Comparison of ENCODE assay signal across 8 cellular contexts in genomic region chr21:45974073-45975016, GRCh38. TPM values are rescaled to one million over a fixed set of nuclear protein-coding genes. Genes with fewer than 3 reads are reported as not detected.
DNase-seq lines count a peak whose midpoint lies in the region; ATAC-seq, FAIRE-seq and TF ChIP-seq lines count a peak whose summit lies in the region.

No MANE protein-coding gene starts in this region.

- no peak for TF ChIP-seq POLR2A in HepG2 (IDR thresholded peaks at IDR 0.05; ENCODE audit: insufficient read depth in 1 of 2, low read depth in 2 of 2, low read length in 2 of 2)
- TF ChIP-seq POLR2A in suprapubic skin (IDR thresholded peaks at IDR 0.05), result no peak

- CTCF ChIA-PET in HepG2 (lab: Yijun Ruan, JAX; ENCODE audit: low intra/inter-chr PET ratio, low total read pairs), result no interaction called here

- TF ChIP-seq CTCF in HepG2 (CRISPR knock-in tag; IDR thresholded peaks at IDR 0.05), result no peak
- TF ChIP-seq CTCF in suprapubic skin (IDR thresholded peaks at IDR 0.05), result no peak

- intact Hi-C loops in HepG2 (cut with micrococcal nuclease; ENCODE audit: unreplicated experiment), result loop anchor here (5.0 to 10.0 kb wide), 2 partner anchors 173 to 220 kb away; no protein-coding TSS in a partner anchor

- no TSS peak for BruUV-seq in HepG2 (replicated peaks; lab: Mats Ljungman, UMichigan)

- H3K27ac ChIP-seq in HepG2 (ENCODE audit: extremely low read length, insufficient read depth, low read length), result no peak overlapping the region
- peak overlapping the region; percentile 93 for H3K27ac ChIP-seq in suprapubic skin

- peaks cover 19 to 52% of the 10 kb centered on the region in 2 experiments for H3K27me3 ChIP-seq in HepG2 (ENCODE audit: control insufficient read depth in 1 of 2, insufficient read depth in 2 of 2, low read length in 2 of 2)
- H3K27me3 ChIP-seq in suprapubic skin, result peaks cover 6% of the 10 kb centered on the region

- peak; percentile 76 for DNase-seq in activated CD8-positive, alpha-beta memory T cell treated with anti-CD3 and anti-CD28 coated beads, Interleukin-2, amount 50 U/mL, for 48 hours
- no peak for DNase-seq in activated CD8-positive, alpha-beta memory T cell treated with anti-CD3 and anti-CD28 coated beads for 24 hours
- DNase-seq in RCC 7860 (ENCODE audit: low spot score), result peak; percentile 82
- DNase-seq in dedifferentiated amniotic fluid mesenchymal stem cell (ENCODE audit: extremely low spot score), result peak; percentile 53
- no peak for DNase-seq in HepG2 (ENCODE audit: low spot score)
- peak; percentile 83 to 84 for DNase-seq in suprapubic skin (ENCODE audit: low spot score in 2 of 2)
- DNase-seq in OCI-M2 (lab: John Stamatoyannopoulos, UW; ENCODE audit: unreplicated experiment), result no peak

- 2% methylated on average over 30 of the region's 59 CpGs for WGBS in HepG2 (ENCODE audit: low lambda C conversion rate)
- WGBS in suprapubic skin, result 3% methylated on average over 46 of the region's 59 CpGs

- no peaks in the 10 kb centered on the region for H4K20me1 ChIP-seq in HepG2 (ENCODE audit: insufficient read depth, low read length)

- H3K36me3 ChIP-seq in HepG2 (replicated peaks in 1 of 2; ENCODE audit: control insufficient read depth in 1 of 2, insufficient read depth in 2 of 2, low read length in 2 of 2) (no peaks in the 10 kb centered on the region), suprapubic skin (no peaks in the 10 kb centered on the region)

- no peaks in the 10 kb centered on the region for H3K9me3 ChIP-seq in HepG2 (ENCODE audit: low read length)
- H3K9me3 ChIP-seq in suprapubic skin, result no peaks in the 10 kb centered on the region

- no peaks in the 10 kb centered on the region for H3K79me2 ChIP-seq in HepG2 (ENCODE audit: insufficient read depth, low read length)

- H3K4me1 ChIP-seq in HepG2 (ENCODE audit: insufficient read depth, low read length) (peaks cover 31% of the 10 kb centered on the region), suprapubic skin (peaks cover 70% of the 10 kb centered on the region)

- in situ Hi-C loops in HepG2 (cut with HindIII; ENCODE audit: extremely low pct_ligation_motif_present, low pct_unique_long_range_greater_than_20kb), result loop anchor here (5.0 to 10.0 kb wide), 3 partner anchors 148 to 310 kb away; partner anchors contain the start of genes LSS, MCM3AP and YBEY

- H2AFZ ChIP-seq in HepG2 (ENCODE audit: low read length), result no peak overlapping the region

- peak overlapping the region; percentile 76 for H3K4me2 ChIP-seq in HepG2 (ENCODE audit: low read depth, low read length)

- no peak for TF ChIP-seq RAD21 in HepG2 (CRISPR knock-in tag; IDR thresholded peaks at IDR 0.05)

- ATAC-seq in HepG2, result peak; percentile 24
- ATAC-seq in GM18868 (IDR thresholded peaks at IDR 0.05; ENCODE audit: unreplicated experiment), result no peak

- FAIRE-seq in RCC 7860 (lab: Jason Lieb, UNC) (peak; percentile 30), HepG2 (lab: Jason Lieb, UNC) (no peak)

- POLR2A ChIA-PET in HepG2 (lab: Yijun Ruan, JAX), result interaction anchor here (0.6 to 1.6 kb wide), 7 partner anchors 19 to 652 kb away, joined by 3 to 7 read pairs (median 3); partner anchors contain the start of gene LSS

- peak overlapping the region; percentile 52 to 75 (median 55); a peak in 5 of 6 replicates for H3K4me3 ChIP-seq in HepG2 (replicated peaks in 1 of 3; ENCODE audit: insufficient read depth in 1 of 3, low read depth in 2 of 3, low read length in 3 of 3)
- H3K4me3 ChIP-seq in suprapubic skin, result peak overlapping the region; percentile 49

- TF ChIP-seq EP300 in HepG2 (IDR thresholded peaks at IDR 0.05; ENCODE audit: low read depth in 2 of 2, low read length in 2 of 2), result no peak
- no peak for TF ChIP-seq EP300 in HepG2 (CRISPR knock-in tag; IDR thresholded peaks at IDR 0.05; ENCODE audit: borderline replicate concordance)
- no peak for TF ChIP-seq EP300 in suprapubic skin (IDR thresholded peaks at IDR 0.05)

- peak overlapping the region; percentile 33; the same call in 1 of the 2 replicates for H3K9ac ChIP-seq in HepG2 (ENCODE audit: insufficient read depth, low read depth, low read length)

TF ChIP-seq in HepG2, 621 proteins besides CTCF, POLR2A, EP300 and RAD21 (continues in another document):
- 0 out of 2 replicates have a peak, but pooled peaks have one; percentile 3 for TF ChIP-seq ZNF574 (CRISPR knock-in tag; IDR thresholded peaks at IDR 0.05)
- 0 out of 2 replicates have a peak, but pooled peaks have one; percentile 30 for TF ChIP-seq ZNF275 (CRISPR knock-in tag; IDR thresholded peaks at IDR 0.05; ENCODE audit: borderline replicate concordance)
- TF ChIP-seq THAP9 (CRISPR knock-in tag; IDR thresholded peaks at IDR 0.05; ENCODE audit: borderline replicate concordance), result 0 out of 2 replicates have a peak, but pooled peaks have one; percentile 19
- no peak for TF ChIP-seq SIX1 (CRISPR knock-in tag; IDR thresholded peaks at IDR 0.05; ENCODE audit: borderline replicate concordance)
- TF ChIP-seq RELA (CRISPR knock-in tag; IDR thresholded peaks at IDR 0.05), result no peak

RNA-seq across cellular contexts. Expression of gene COL6A1, which starts 7.2 kb away (rescaled TPM):
- total RNA-seq in HepG2 (2016; rRNA removed; fragmentation: Illumina TruSeq; extraction: Trizol) (0.46 and 3.1 TPM in 2 replicates), suprapubic skin (100 to 1,000 TPM; 105 to 123 (median 109) TPM)
- total RNA-seq in HepG2 (2016; cell fraction: cytosol; rRNA removed; fragmentation: Illumina TruSeq; extraction: Trizol; ENCODE audit: low read depth), result 0.09 and 0.40 TPM in 2 replicates
- 0.55 and 4.3 TPM in 2 replicates for total RNA-seq in HepG2 (2016; cell fraction: insoluble cytoplasmic fraction; rRNA removed; fragmentation: Illumina TruSeq; extraction: Trizol)
- 0.28 and 0.41 TPM in 2 replicates for total RNA-seq in HepG2 (2016; cell fraction: membrane; rRNA removed; fragmentation: Illumina TruSeq; extraction: Trizol)
- total RNA-seq in HepG2 (2016; cell fraction: nucleus; rRNA removed; fragmentation: Illumina TruSeq; extraction: Trizol), result 4.1 and 6.4 TPM in 2 replicates
- 4.8 and 9.8 TPM in 2 replicates for polyA plus RNA-seq in HepG2 (2011; rRNA removed)
- polyA plus RNA-seq in HepG2 (2011; cell fraction: cytosol; rRNA removed), result 2.4 TPM in 2 replicates
- polyA plus RNA-seq in HepG2 (2011; cell fraction: nucleus; rRNA removed), result 190 and 201 TPM in 2 replicates
- polyA plus RNA-seq in HepG2 (2012), result 10.0 and 14.2 TPM in 2 replicates
- polyA plus RNA-seq in HepG2 (2016; cell fraction: cytosol; fragmentation: Illumina TruSeq; extraction: Trizol; ENCODE audit: low read depth), result 0.17 TPM in 2 replicates
- 0.58 and 1.7 TPM in 2 replicates for polyA plus RNA-seq in HepG2 (2016; cell fraction: insoluble cytoplasmic fraction; fragmentation: Illumina TruSeq; extraction: Trizol; ENCODE audit: low read depth)
- 0.13 and 0.28 TPM in 2 replicates for polyA plus RNA-seq in HepG2 (2016; cell fraction: membrane; fragmentation: Illumina TruSeq; extraction: Trizol; ENCODE audit: low read depth)
- 20.5 and 25.0 TPM in 2 replicates for polyA plus RNA-seq in HepG2 (2016; cell fraction: nucleus; fragmentation: Illumina TruSeq; extraction: Trizol; ENCODE audit: insufficient read depth, low read depth)
- polyA minus RNA-seq in HepG2 (2011; rRNA and poly(A)+ RNA removed; ENCODE audit: low replicate concordance), result 0.07 and 11.2 TPM in 2 replicates
- 1.1 and 1.8 TPM in 2 replicates for polyA minus RNA-seq in HepG2 (2011; cell fraction: cytosol; rRNA and poly(A)+ RNA removed)
- 3.9 and 6.7 TPM in 2 replicates for polyA minus RNA-seq in HepG2 (2011; cell fraction: nucleus; rRNA and poly(A)+ RNA removed)

Comparison
In these comparisons a context has a peak if more than half of its experiments do, and no peak if none do; other contexts are left out.
1. DNase-seq: peak in activated CD8-positive, alpha-beta memory T cell treated with anti-CD3 and anti-CD28 coated beads, Interleukin-2, amount 50 U/mL, for 48 hours (single experiment), RCC 7860 (single experiment), dedifferentiated amniotic fluid mesenchymal stem cell (single experiment) and suprapubic skin (2 of 2); none in activated CD8-positive, alpha-beta memory T cell treated with anti-CD3 and anti-CD28 coated beads for 24 hours (single experiment), HepG2 (single experiment) and OCI-M2 (single experiment).
2. RNA of gene COL6A1, which starts 7.2 kb away (total RNA-seq): 105 to 123 TPM in suprapubic skin; 0.09 to 6.4 TPM in HepG2; every median in the first group is over 10 times any median in the second.